22 cellular contexts compared by ENCODE assay signal in the genomic region with DNA sequence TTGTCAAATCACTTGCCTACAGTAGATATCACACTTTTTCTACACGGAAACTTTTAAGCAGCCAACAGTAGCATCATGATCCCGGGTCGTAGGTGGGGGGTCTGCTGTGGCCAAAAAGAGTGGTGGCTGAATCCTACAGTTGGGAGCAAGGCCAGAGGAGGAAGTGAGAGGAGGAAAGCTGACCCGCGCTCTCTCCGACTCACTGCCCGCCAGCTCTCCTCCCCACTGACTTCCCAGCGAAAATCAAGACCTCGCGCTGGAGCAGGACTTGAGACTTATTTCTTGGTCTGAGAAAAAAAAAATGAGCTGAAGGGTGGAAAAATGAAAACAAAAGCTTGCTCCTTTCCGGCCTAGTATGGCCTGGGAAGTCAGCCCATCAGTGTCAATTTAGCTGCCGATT. TPM values are rescaled to one million over a fixed set of nuclear protein-coding genes. Genes with fewer than 3 reads are reported as not detected.
DNase-seq lines count a peak whose midpoint lies in the region; ATAC-seq and TF ChIP-seq lines count a peak whose summit lies in the region.
"Had no signal": no experiment of that assay in that cellular context is flagged by ENCODE, and none has a peak within 500 bp of the region (broad histone marks: within the 10 kb centered on the region; RNA-seq: fewer than 3 reads in every experiment).

No MANE protein-coding gene starts in this region.

- H3K27ac Mint-ChIP-seq in MCF 10A (ENCODE audit: low read depth, unreplicated experiment), result no peak overlapping the region
- H3K27ac Mint-ChIP-seq: activated CD4-positive, alpha-beta T cell treated with anti-CD3 and anti-CD28 coated beads, Interleukin-2, amount 10 ng/mL, durations not matched to agents 24 days and 14 days; activated naive CD4-positive, alpha-beta T cell treated with anti-CD3 and anti-CD28 coated beads for 36 hours; neural progenitor cell had no signal

- no peak overlapping the region for H3K4me3 Mint-ChIP-seq in MCF 10A (ENCODE audit: unreplicated experiment)
- H3K4me3 Mint-ChIP-seq: activated CD4-positive, alpha-beta T cell treated with anti-CD3 and anti-CD28 coated beads, Interleukin-2, amount 10 ng/mL, durations not matched to agents 24 days and 14 days; activated naive CD4-positive, alpha-beta T cell treated with anti-CD3 and anti-CD28 coated beads for 36 hours; neural progenitor cell; stimulated activated naive B cell treated with anti-CD40 and anti-IgM and Interleukin-4, amounts not matched to agents 10 μg/mL and 1 μg/mL and 100 μg/mL, for 72 hours had no signal

- no peaks in the 10 kb centered on the region for H3K27me3 ChIP-seq in breast epithelium
- H3K27me3 ChIP-seq: ascending aorta, foreskin keratinocyte, neural progenitor cell had no signal

- H3K9me3 Mint-ChIP-seq in MCF 10A (ENCODE audit: unreplicated experiment), result no peaks in the 10 kb centered on the region
- H3K9me3 Mint-ChIP-seq: activated CD4-positive, alpha-beta T cell treated with anti-CD3 and anti-CD28 coated beads, Interleukin-2, amount 10 ng/mL, durations not matched to agents 24 days and 14 days; activated naive CD4-positive, alpha-beta T cell treated with anti-CD3 and anti-CD28 coated beads for 36 hours; neural progenitor cell; stimulated activated naive B cell treated with anti-CD40 and anti-IgM and Interleukin-4, amounts not matched to agents 10 μg/mL and 1 μg/mL and 100 μg/mL, for 72 hours had no signal

- ATAC-seq in left ventricle myocardium superior, result peak; percentile 66
- ATAC-seq in sciatic nerve, result peak; percentile 47
- ATAC-seq in HG02884 (IDR thresholded peaks at IDR 0.05; ENCODE audit: unreplicated experiment), result no peak
- no peak for ATAC-seq in HG03280 (IDR thresholded peaks at IDR 0.05; ENCODE audit: unreplicated experiment)
- ATAC-seq: A549; foreskin keratinocyte; stimulated activated naive B cell treated with anti-CD40 and anti-IgM and Interleukin-4, amounts not matched to agents 10 μg/mL and 1 μg/mL and 100 μg/mL, for 72 hours had no signal

- H3K9me3 ChIP-seq in breast epithelium, result no peaks in the 10 kb centered on the region
- H3K9me3 ChIP-seq: A549, ascending aorta had no signal

- H3K27ac ChIP-seq in breast epithelium, result peak overlapping the region; percentile 46 to 88
- H3K27ac ChIP-seq: A549, foreskin keratinocyte, neural progenitor cell had no signal

- BruUV-seq in MCF 10A (replicated peaks; lab: Mats Ljungman, UMichigan), result no TSS peak

- peaks cover 10% of the 10 kb centered on the region for H3K4me1 Mint-ChIP-seq in MCF 10A (ENCODE audit: insufficient read depth, unreplicated experiment)

- no peaks in the 10 kb centered on the region for H3K36me3 Mint-ChIP-seq in MCF 10A (ENCODE audit: insufficient read depth, unreplicated experiment)
- H3K36me3 Mint-ChIP-seq: stimulated activated naive B cell treated with anti-CD40 and anti-IgM and Interleukin-4, amounts not matched to agents 10 μg/mL and 1 μg/mL and 100 μg/mL, for 72 hours had no signal

- no peak for TF ChIP-seq CTCF in breast epithelium (IDR thresholded peaks at IDR 0.05)
- no peak for TF ChIP-seq CTCF in MCF 10A (IDR thresholded peaks at IDR 0.05; ENCODE audit: unreplicated experiment)

- H3K4me1 ChIP-seq in breast epithelium, result peaks cover 0 to 8% of the 10 kb centered on the region in 2 donors
- H3K4me1 ChIP-seq: A549, ascending aorta had no signal

- H3K27me3 Mint-ChIP-seq in MCF 10A (ENCODE audit: insufficient read depth, unreplicated experiment), result no peaks in the 10 kb centered on the region

- DNase-seq in breast epithelium (ENCODE audit: low spot score in 2 of 2), result no peak
- no peak for DNase-seq in MCF 10A (ENCODE audit: unreplicated experiment)
- no peak for DNase-seq in left ventricle myocardium superior
- no peak for DNase-seq in sciatic nerve (ENCODE audit: low spot score)
- no peak for DNase-seq in NCI-H2227 (lab: John Stamatoyannopoulos, UW; ENCODE audit: unreplicated experiment)
- no peak for DNase-seq in activated effector memory CD4-positive, alpha-beta T cell treated with Interleukin-2 at 50 U/mL for 16 hours
- DNase-seq: activated CD4-positive, alpha-beta T cell treated with anti-CD3 and anti-CD28 coated beads, Interleukin-2, amount 10 ng/mL, durations not matched to agents 24 days and 14 days; activated naive CD4-positive, alpha-beta T cell treated with anti-CD3 and anti-CD28 coated beads for 36 hours; activated T-cell treated with anti-CD3 and anti-CD28 coated beads for 4 hours; C1 segment of cervical spinal cord; foreskin keratinocyte; kidney; NCI-H1048; NCI-H2081; NCI-H510A; stimulated activated naive B cell treated with anti-CD40 and anti-IgM and Interleukin-4, amounts not matched to agents 10 μg/mL and 1 μg/mL and 100 μg/mL, for 72 hours; trophoblast cell had no signal

- no peak for TF ChIP-seq POLR2A in breast epithelium (IDR thresholded peaks at IDR 0.05)

- intact Hi-C loops in breast epithelium (cut with DNase I; ENCODE audit: low total_unique reads), result no loop called here
- intact Hi-C loops in MCF 10A (cut with micrococcal nuclease), result no loop called here
- intact Hi-C loops in left ventricle myocardium superior (cut with micrococcal nuclease), result no loop called here
- intact Hi-C loops in sciatic nerve (cut with DNase I), result no loop called here

- H3K36me3 ChIP-seq in breast epithelium, result no peaks in the 10 kb centered on the region
- H3K36me3 ChIP-seq: ascending aorta, neural progenitor cell had no signal

- POLR2A ChIA-PET in MCF 10A (lab: Yijun Ruan, JAX), result no interaction called here

- CTCF ChIA-PET in MCF 10A (lab: Yijun Ruan, JAX), result interaction anchor here (0.6 to 1.4 kb wide), 2 partner anchors 27 to 405 kb away, joined by 3 read pairs; no protein-coding TSS in a partner anchor

- peak overlapping the region in 1 of 3 donors; percentile 22 for H3K4me3 ChIP-seq in breast epithelium
- H3K4me3 ChIP-seq: A549, ascending aorta, neural progenitor cell had no signal

RNA-seq across cellular contexts. Expression of gene FBLN7, which starts 9.6 kb away (rescaled TPM):
- total RNA-seq in breast epithelium (10 to 100 TPM in 2 of 3 donors, 1 to 10 TPM in 1; 9.2 to 15.7 (median 11.0) TPM), MCF 10A (2022) (0.07 and 0.14 TPM in 2 replicates), left ventricle myocardium superior (0.32 TPM), sciatic nerve (2.3 TPM)

Comparison
In these comparisons a context has a peak if more than half of its experiments do, and no peak if none do; other contexts are left out.
1. ATAC-seq: peak in left ventricle myocardium superior (single experiment) and sciatic nerve (single experiment); none in HG02884 (single experiment) and HG03280 (single experiment).